ENCODE assay signal across 11 cellular contexts in genomic region chr12:92650228-92650822, GRCh38. TPM values are rescaled to one million over a fixed set of nuclear protein-coding genes. Genes with fewer than 3 reads are reported as not detected.
A peak's percentile ranks its signal among the peaks of the same experiment; 100 is the strongest.
DNase-seq lines count a peak whose midpoint lies in the region; ATAC-seq and TF ChIP-seq lines count a peak whose summit lies in the region.
"Had no signal": no experiment of that assay in that cellular context is flagged by ENCODE, and none has a peak within 500 bp of the region (broad histone marks: within the 10 kb centered on the region; RNA-seq: fewer than 3 reads in every experiment).

No MANE protein-coding gene starts in this region.

- no peaks in the 10 kb centered on the region for H3F3A ChIP-seq in SU-DHL-6 (ENCODE audit: insufficient read depth)

- H4K20me1 ChIP-seq in SU-DHL-6 (ENCODE audit: low read depth, low read length): no peaks in the 10 kb centered on the region

- H3K36me3 ChIP-seq in HEK293 (ENCODE audit: control insufficient read depth in 2 of 2, insufficient read depth in 1 of 2, low read length in 2 of 2): no peaks in the 10 kb centered on the region
- H3K36me3 ChIP-seq in SU-DHL-6 (ENCODE audit: low read length): no peaks in the 10 kb centered on the region

- H3K4me1 Mint-ChIP-seq in naive thymus-derived CD8-positive, alpha-beta T cell: peaks cover 0 to 7% (median 2%) of the 10 kb centered on the region in 4 donors
- peaks cover 8% of the 10 kb centered on the region for H3K4me1 Mint-ChIP-seq in activated naive CD8-positive, alpha-beta T cell treated with anti-CD3 and anti-CD28 coated beads, Interleukin-2, amount 50 U/mL, for 24 hours

- no peak overlapping the region for H3K4me2 ChIP-seq in SU-DHL-6 (ENCODE audit: low read depth, low read length, poor library complexity, severe bottlenecking)

- no peak for DNase-seq in naive thymus-derived CD8-positive, alpha-beta T cell
- DNase-seq in DMS 273 treated with DMSO at 0.1 percent for 48 hours (lab: John Stamatoyannopoulos, UW) (no peak), DMS 273 (lab: John Stamatoyannopoulos, UW; ENCODE audit: unreplicated experiment) (no peak)
- DNase-seq in activated naive CD8-positive, alpha-beta T cell treated with anti-CD3 and anti-CD28 coated beads, Interleukin-2, amount 50 U/mL, for 24 hours: no peak
- no peak for DNase-seq in stimulated activated naive CD4-positive, alpha-beta T cell treated with Interleukin-2 at 50 U/mL for 16 hours (lab: John Stamatoyannopoulos, UW)

- H3K9ac ChIP-seq in SU-DHL-6 (ENCODE audit: low read length): no peak overlapping the region

- no peak for TF ChIP-seq CTCF in HEK293 (tag by site-specific recombination; IDR thresholded peaks at IDR 0.05)
- TF ChIP-seq CTCF in SU-DHL-6 (IDR thresholded peaks at IDR 0.05; ENCODE audit: insufficient read depth, low read length, poor library complexity, severe bottlenecking): peak; percentile 8

- CTCF ChIA-PET in HEK293 (lab: Yijun Ruan, JAX): interaction anchor here (0.6 to 3.3 kb wide), 11 partner anchors 11 to 1558 kb away, joined by 3 to 16 read pairs (median 4); no protein-coding TSS in a partner anchor

- no peaks in the 10 kb centered on the region for H3K27me3 Mint-ChIP-seq in naive thymus-derived CD8-positive, alpha-beta T cell
- H3K27me3 Mint-ChIP-seq in activated naive CD8-positive, alpha-beta T cell treated with anti-CD3 and anti-CD28 coated beads, Interleukin-2, amount 50 U/mL, for 24 hours: no peaks in the 10 kb centered on the region
- H3K27me3 Mint-ChIP-seq: stimulated activated naive CD8-positive, alpha-beta T cell treated with anti-CD3 and anti-CD28 coated beads, Interleukin-15, amount 100 ng/mL, for 72 hours had no signal

- H3K4me3 ChIP-seq in HEK293 (ENCODE audit: low read depth, low read length): no peak overlapping the region
- no peak overlapping the region for H3K4me3 ChIP-seq in SU-DHL-6 (ENCODE audit: insufficient read depth, low read length, poor library complexity, severe bottlenecking)

- no peaks in the 10 kb centered on the region for H3K36me3 Mint-ChIP-seq in naive thymus-derived CD8-positive, alpha-beta T cell
- H3K36me3 Mint-ChIP-seq in activated naive CD8-positive, alpha-beta T cell treated with anti-CD3 and anti-CD28 coated beads, Interleukin-2, amount 50 U/mL, for 24 hours (ENCODE audit: low read depth): no peaks in the 10 kb centered on the region

- H3K79me2 ChIP-seq in SU-DHL-6 (ENCODE audit: insufficient read depth, low read length): no peaks in the 10 kb centered on the region

- H3K4me1 ChIP-seq in HEK293 (ENCODE audit: control insufficient read depth, insufficient read depth, low read length): no peaks in the 10 kb centered on the region

- no peak overlapping the region for H3K27ac ChIP-seq in HEK293 (ENCODE audit: extremely low read depth, low read depth, low read length)
- no peak overlapping the region for H3K27ac ChIP-seq in SU-DHL-6 (ENCODE audit: low read depth, low read length)

- H3K9me3 ChIP-seq in HEK293 (ENCODE audit: control insufficient read depth, insufficient read depth, low read depth, low read length): no peaks in the 10 kb centered on the region
- H3K9me3 ChIP-seq in SU-DHL-6 (ENCODE audit: insufficient read depth, low read length): no peaks in the 10 kb centered on the region

- no peaks in the 10 kb centered on the region for H3K9me3 Mint-ChIP-seq in naive thymus-derived CD8-positive, alpha-beta T cell
- no peaks in the 10 kb centered on the region for H3K9me3 Mint-ChIP-seq in activated naive CD8-positive, alpha-beta T cell treated with anti-CD3 and anti-CD28 coated beads, Interleukin-2, amount 50 U/mL, for 24 hours
- H3K9me3 Mint-ChIP-seq: stimulated activated naive CD8-positive, alpha-beta T cell treated with anti-CD3 and anti-CD28 coated beads, Interleukin-15, amount 100 ng/mL, for 72 hours had no signal

- POLR2A ChIA-PET in HEK293 (lab: Yijun Ruan, JAX): no interaction called here
- POLR2A ChIA-PET in naive thymus-derived CD8-positive, alpha-beta T cell (lab: Charles Lee): interaction anchor here (0.5 to 1.0 kb wide), 2 partner anchors 247 to 393 kb away, joined by 3 to 4 read pairs; no protein-coding TSS in a partner anchor

- H3K4me3 Mint-ChIP-seq in naive thymus-derived CD8-positive, alpha-beta T cell: no peak overlapping the region
- H3K4me3 Mint-ChIP-seq in activated naive CD8-positive, alpha-beta T cell treated with anti-CD3 and anti-CD28 coated beads, Interleukin-2, amount 50 U/mL, for 24 hours: no peak overlapping the region
- H3K4me3 Mint-ChIP-seq: stimulated activated naive CD8-positive, alpha-beta T cell treated with anti-CD3 and anti-CD28 coated beads, Interleukin-15, amount 100 ng/mL, for 72 hours had no signal

- H3K27ac Mint-ChIP-seq in naive thymus-derived CD8-positive, alpha-beta T cell: peak overlapping the region in 8 of 10 donors; percentile 0 to 66 (median 20)
- H3K27ac Mint-ChIP-seq in activated naive CD8-positive, alpha-beta T cell treated with anti-CD3 and anti-CD28 coated beads, Interleukin-2, amount 50 U/mL, for 24 hours: no peak overlapping the region

- H2AFZ ChIP-seq in SU-DHL-6 (ENCODE audit: low read depth, low read length, severe bottlenecking): peak overlapping the region; percentile 10

- H3K9me2 ChIP-seq in SU-DHL-6 (replicated peaks; ENCODE audit: insufficient read depth, low read length): no peaks in the 10 kb centered on the region

- H3K27me3 ChIP-seq in SU-DHL-6 (ENCODE audit: low read length): no peaks in the 10 kb centered on the region

- ATAC-seq in GM18511 (IDR thresholded peaks at IDR 0.05; ENCODE audit: unreplicated experiment): peak; percentile 32
- no peak for ATAC-seq in naive thymus-derived CD8-positive, alpha-beta T cell
- ATAC-seq in activated naive CD8-positive, alpha-beta T cell treated with anti-CD3 and anti-CD28 coated beads, Interleukin-2, amount 50 U/mL, for 24 hours: no peak

TF ChIP-seq in HEK293, 187 proteins besides CTCF, POLR2A, EP300 and RAD21:
- TF ChIP-seq ZNF221 (tag by site-specific recombination; IDR thresholded peaks at IDR 0.05; ENCODE audit: borderline replicate concordance) (no peak), ZNF549 (tag by site-specific recombination; IDR thresholded peaks at IDR 0.05) (peak; percentile 91)
TF ChIP-seq in HEK293: peak in this region for 1.

RNA-seq across cellular contexts. Expression of gene PLEKHG7, which starts 52.5 kb away (rescaled TPM):
- not detected for total RNA-seq in naive thymus-derived CD8-positive, alpha-beta T cell
- polyA plus RNA-seq in naive thymus-derived CD8-positive, alpha-beta T cell: not detected
- total RNA-seq: NCI-H460, right cardiac atrium had no signal
- polyA plus RNA-seq: right cardiac atrium had no signal
